ENCODE assay signal across 10 cellular contexts in the genomic region with DNA sequence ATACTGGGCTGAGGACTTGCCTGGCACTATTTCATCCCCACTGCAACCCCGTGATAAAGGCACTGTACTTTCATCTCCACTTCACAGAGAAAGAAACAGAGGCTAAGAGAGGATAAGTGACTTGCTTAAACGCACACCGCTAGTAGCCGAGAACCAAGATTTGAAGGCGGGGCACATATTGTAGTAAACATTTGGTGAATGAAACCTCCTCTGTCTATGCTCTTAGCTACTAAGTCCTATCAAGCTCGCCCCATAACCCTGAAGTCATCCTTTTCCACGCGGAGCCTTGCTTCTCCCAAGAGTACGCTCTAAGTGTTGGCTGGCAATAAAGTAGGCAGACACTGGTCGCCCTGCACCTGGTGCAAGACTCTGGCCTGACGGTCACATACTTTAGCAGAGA. TPM values are rescaled to one million over a fixed set of nuclear protein-coding genes. Genes with fewer than 3 reads are reported as not detected.
A peak's percentile ranks its signal among the peaks of the same experiment; 100 is the strongest.
DNase-seq lines count a peak whose midpoint lies in the region; TF ChIP-seq lines count a peak whose summit lies in the region.
"Had no signal": no experiment of that assay in that cellular context is flagged by ENCODE, and none has a peak within 500 bp of the region (broad histone marks: within the 10 kb centered on the region; RNA-seq: fewer than 3 reads in every experiment).

No MANE protein-coding gene starts in this region.

- no peaks in the 10 kb centered on the region for H3K36me3 ChIP-seq in suprapubic skin
- H3K36me3 ChIP-seq: adrenal gland had no signal

- H3K4me3 ChIP-seq in astrocyte of the spinal cord (ENCODE audit: low read depth, low read length) (peak overlapping the region; percentile 69), suprapubic skin (peak overlapping the region; percentile 71), lower leg skin (ENCODE audit: low read depth, poor library complexity, severe bottlenecking) (no peak overlapping the region)

- TF ChIP-seq CTCF in astrocyte of the spinal cord (IDR thresholded peaks at IDR 0.05; ENCODE audit: low read depth, low read length) (no peak), suprapubic skin (IDR thresholded peaks at IDR 0.05) (no peak), lower leg skin (IDR thresholded peaks at IDR 0.05) (no peak)

- no peak for DNase-seq in T-helper 2 cell treated with Interferon-gamma antibody and Interleukin-4, amounts not matched to agents 5 μg/mL and 100 μg/mL, for 36 hours (ENCODE audit: low spot score)
- DNase-seq in T-helper 2 cell, result no peak
- no peak for DNase-seq in astrocyte of the spinal cord (ENCODE audit: low read depth, low spot score)
- peak; percentile 8 for DNase-seq in left kidney (ENCODE audit: low read depth, low spot score)
- DNase-seq in suprapubic skin (ENCODE audit: low spot score in 2 of 2), result no peak
- DNase-seq in lower leg skin (ENCODE audit: low spot score in 2 of 2), result no peak
- no peak for DNase-seq in NCI-H187 treated with DMSO at 0.1 percent for 48 hours (lab: John Stamatoyannopoulos, UW)
- DNase-seq in amygdala (lab: John Stamatoyannopoulos, UW), result no peak
- DNase-seq: NCI-H446 had no signal

- no peak for TF ChIP-seq POLR2A in suprapubic skin (IDR thresholded peaks at IDR 0.05)
- no peak for TF ChIP-seq POLR2A in lower leg skin (IDR thresholded peaks at IDR 0.05)

- no peaks in the 10 kb centered on the region for H3K36me3 Mint-ChIP-seq in T-helper 2 cell treated with Interferon-gamma antibody and Interleukin-4, amounts not matched to agents 5 μg/mL and 100 μg/mL, for 36 hours (ENCODE audit: low read depth)

- no peak for TF ChIP-seq EP300 in suprapubic skin (IDR thresholded peaks at IDR 0.05)

- H3K27me3 ChIP-seq in suprapubic skin, result no peaks in the 10 kb centered on the region
- H3K27me3 ChIP-seq: adrenal gland had no signal

- peak overlapping the region; percentile 35 for H3K4me3 Mint-ChIP-seq in T-helper 2 cell treated with Interferon-gamma antibody and Interleukin-4, amounts not matched to agents 5 μg/mL and 100 μg/mL, for 36 hours

- in situ Hi-C loops in astrocyte of the spinal cord (cut with HindIII; ENCODE audit: low sequenced_read_pairs), result no loop called here

- H3K4me1 Mint-ChIP-seq in T-helper 2 cell treated with Interferon-gamma antibody and Interleukin-4, amounts not matched to agents 5 μg/mL and 100 μg/mL, for 36 hours (ENCODE audit: low read depth), result peaks cover 8% of the 10 kb centered on the region

- peaks cover 22% of the 10 kb centered on the region for H3K4me1 ChIP-seq in suprapubic skin

- H3K9me3 Mint-ChIP-seq in T-helper 2 cell treated with Interferon-gamma antibody and Interleukin-4, amounts not matched to agents 5 μg/mL and 100 μg/mL, for 36 hours, result no peaks in the 10 kb centered on the region

- 68% methylated on average over 11 of the region's 11 CpGs for WGBS in suprapubic skin
- whole genome bisulfite sequencing in lower leg skin, 2 donors, result 72 to 80% methylated on average over 11 of the region's 11 CpGs

- H3K27ac Mint-ChIP-seq in T-helper 2 cell treated with Interferon-gamma antibody and Interleukin-4, amounts not matched to agents 5 μg/mL and 100 μg/mL, for 36 hours, result no peak overlapping the region

- intact Hi-C loops in lower leg skin (cut with DNase I; ENCODE audit: low total_unique reads), result no loop called here

- no peak overlapping the region for H3K27ac ChIP-seq in suprapubic skin

- H3K9me3 ChIP-seq in suprapubic skin, result no peaks in the 10 kb centered on the region
- H3K9me3 ChIP-seq: adrenal gland had no signal

- peaks cover 21% of the 10 kb centered on the region for H3K27me3 Mint-ChIP-seq in T-helper 2 cell treated with Interferon-gamma antibody and Interleukin-4, amounts not matched to agents 5 μg/mL and 100 μg/mL, for 36 hours (ENCODE audit: low read depth)

RNA-seq across cellular contexts. Expression of gene POMGNT2, which starts 1.1 kb away (rescaled TPM):
- total RNA-seq in suprapubic skin (10 to 100 TPM; 15.8 to 29.9 (median 24.1) TPM), lower leg skin (10 to 100 TPM; 16.5 to 27.6 (median 23.5) TPM)
